3 cellular contexts compared by ENCODE assay signal in genomic region chr20:32481311-32482103, GRCh38.
TF ChIP-seq lines count a peak whose summit lies in the region.

No MANE protein-coding gene starts in this region.

TF ChIP-seq in SK-N-SH, 30 proteins besides CTCF, POLR2A, EP300 and RAD21 (continued from another document):
- TF ChIP-seq REST (IDR thresholded peaks at IDR 0.05; ENCODE audit: low read depth, low read length): no peak
- TF ChIP-seq PBX3 (IDR thresholded peaks at IDR 0.05): no peak
- no peak for TF ChIP-seq SIN3A (IDR thresholded peaks at IDR 0.05; ENCODE audit: borderline replicate concordance, low read depth, low read length)
- TF ChIP-seq JUND (IDR thresholded peaks at IDR 0.05): no peak
- no peak for TF ChIP-seq TCF12 (IDR thresholded peaks at IDR 0.05)
- TF ChIP-seq RCOR1 (IDR thresholded peaks at IDR 0.05; ENCODE audit: low read length): no peak
- no peak for TF ChIP-seq USF2 (IDR thresholded peaks at IDR 0.05; ENCODE audit: borderline replicate concordance, low read depth, low read length)

TF ChIP-seq in SK-N-SH treated with all-trans-retinoic acid at 6 μM for 48 hours, 23 proteins besides CTCF, POLR2A, EP300 and RAD21 (continued from another document):
- TF ChIP-seq ARNTL (CRISPR knock-in tag; IDR thresholded peaks at IDR 0.05; ENCODE audit: borderline replicate concordance, low read depth) (no peak), POU6F1 (CRISPR knock-in tag; IDR thresholded peaks at IDR 0.05; ENCODE audit: borderline replicate concordance, low read depth) (no peak), CSRNP3 (CRISPR knock-in tag; IDR thresholded peaks at IDR 0.05) (no peak), TSHZ2 (CRISPR knock-in tag; IDR thresholded peaks at IDR 0.05) (no peak), ZC3H10 (CRISPR knock-in tag; IDR thresholded peaks at IDR 0.05) (no peak), ZFP30 (CRISPR knock-in tag; IDR thresholded peaks at IDR 0.05) (no peak), PPARA (CRISPR knock-in tag; IDR thresholded peaks at IDR 0.05; ENCODE audit: borderline replicate concordance) (no peak), ISL1 (CRISPR knock-in tag; IDR thresholded peaks at IDR 0.05) (no peak), OSR1 (CRISPR knock-in tag; IDR thresholded peaks at IDR 0.05) (no peak), RARB (CRISPR knock-in tag; IDR thresholded peaks at IDR 0.05) (no peak), ZNF565 (CRISPR knock-in tag; conservative IDR thresholded peaks at IDR 0.05; ENCODE audit: low read depth) (no peak), TOX (CRISPR knock-in tag; IDR thresholded peaks at IDR 0.05; ENCODE audit: borderline replicate concordance) (no peak), BACH2 (CRISPR knock-in tag; IDR thresholded peaks at IDR 0.05; ENCODE audit: borderline replicate concordance) (no peak), ZNF8 (CRISPR knock-in tag; IDR thresholded peaks at IDR 0.05) (no peak), ZNF70 (CRISPR knock-in tag; IDR thresholded peaks at IDR 0.05) (no peak)

TF ChIP-seq in liver, 16 proteins besides CTCF, POLR2A, EP300 and RAD21 (continued from another document):
- TF ChIP-seq REST (IDR thresholded peaks at IDR 0.05): no peak
